ENCODE assay signal across 8 cellular contexts in genomic region chr17:74514632-74515035, GRCh38. TPM values are rescaled to one million over a fixed set of nuclear protein-coding genes. Genes with fewer than 3 reads are reported as not detected.
DNase-seq lines count a peak whose midpoint lies in the region; ATAC-seq and TF ChIP-seq lines count a peak whose summit lies in the region.
"Had no signal": no experiment of that assay in that cellular context is flagged by ENCODE, and none has a peak within 500 bp of the region (broad histone marks: within the 10 kb centered on the region; RNA-seq: fewer than 3 reads in every experiment).

No MANE protein-coding gene starts in this region.

- no peak for TF ChIP-seq POLR2A in heart left ventricle (IDR thresholded peaks at IDR 0.05)

- ATAC-seq in GM23338 (no peak), natural killer cell (peak; percentile 50 to 62 (median 62)), GM18511 (IDR thresholded peaks at IDR 0.05; ENCODE audit: unreplicated experiment) (no peak), heart left ventricle (no peak), GM21390 (IDR thresholded peaks at IDR 0.05; ENCODE audit: unreplicated experiment) (no peak)

- peak in 1 of 2 experiments; percentile 51 for DNase-seq in Caco-2
- DNase-seq in GM23338 (ENCODE audit: low spot score): no peak
- DNase-seq in natural killer cell: peak; percentile 78
- DNase-seq in heart left ventricle: no peak

- CTCF ChIA-PET in Caco-2 (lab: Charles Lee): no interaction called here

- no peaks in the 10 kb centered on the region for H3K79me2 ChIP-seq in GM23338 (replicated peaks; ENCODE audit: insufficient read depth)

- H3K36me3 Mint-ChIP-seq in Caco-2 (ENCODE audit: insufficient read depth, unreplicated experiment) (peaks cover 19% of the 10 kb centered on the region), GM23338 (ENCODE audit: low read depth) (peaks cover 18% of the 10 kb centered on the region; the same call in 2 of the 3 replicates), natural killer cell (peaks cover 8% of the 10 kb centered on the region)
- no peaks in the 10 kb centered on the region for H3K36me3 Mint-ChIP-seq in activated naive CD4-positive, alpha-beta T cell treated with anti-CD3 and anti-CD28 coated beads, Interleukin-2, amount 50 U/mL, for 24 hours

- H3K4me3 ChIP-seq in Caco-2 (ENCODE audit: low read depth, low read length): no peak overlapping the region
- no peak overlapping the region for H3K4me3 ChIP-seq in GM23338
- no peak overlapping the region for H3K4me3 ChIP-seq in heart left ventricle
- H3K4me3 ChIP-seq: right atrium auricular region had no signal

- 93 to 96% (median 94%) methylated on average over 8 of the region's 8 CpGs for WGBS in heart left ventricle, 4 donors

- peaks cover 16% of the 10 kb centered on the region for H3K9me3 Mint-ChIP-seq in Caco-2 (ENCODE audit: unreplicated experiment)
- peaks cover 43% of the 10 kb centered on the region for H3K9me3 Mint-ChIP-seq in GM23338
- H3K9me3 Mint-ChIP-seq in activated naive CD4-positive, alpha-beta T cell treated with anti-CD3 and anti-CD28 coated beads, Interleukin-2, amount 50 U/mL, for 24 hours: peaks cover 15% of the 10 kb centered on the region
- peaks cover 2 to 10% of the 10 kb centered on the region in 2 donors for H3K9me3 Mint-ChIP-seq in natural killer cell

- no peaks in the 10 kb centered on the region for H3K36me3 ChIP-seq in Caco-2 (ENCODE audit: control insufficient read depth, insufficient read depth, low read length)
- no peaks in the 10 kb centered on the region for H3K36me3 ChIP-seq in GM23338 (ENCODE audit: insufficient read depth)
- H3K36me3 ChIP-seq in heart left ventricle: no peaks in the 10 kb centered on the region
- H3K36me3 ChIP-seq: right atrium auricular region had no signal

- H3K27me3 ChIP-seq in Caco-2 (replicated peaks; ENCODE audit: control insufficient read depth, insufficient read depth, low read length) (no peaks in the 10 kb centered on the region; the same call in 1 of the 2 replicates), GM23338 (ENCODE audit: insufficient read depth) (0 out of 2 replicates have a peak, but pooled peaks cover 3% of the 10 kb centered on the region), heart left ventricle (peaks cover 0 to 2% (median 0%) of the 10 kb centered on the region in 9 donors)
- H3K27me3 ChIP-seq: right atrium auricular region had no signal

- H4K20me1 ChIP-seq in GM23338 (replicated peaks; ENCODE audit: insufficient read depth): no peaks in the 10 kb centered on the region

- H3K9me3 ChIP-seq in Caco-2 (peaks cover 17% of the 10 kb centered on the region), heart left ventricle (peaks cover 0 to 6% (median 0%) of the 10 kb centered on the region in 12 donors)
- H3K9me3 ChIP-seq: right atrium auricular region had no signal

- no TSS peak for BruUV-seq in Caco-2 (replicated peaks; lab: Mats Ljungman, UMichigan)

- TF ChIP-seq CTCF in Caco-2 (IDR thresholded peaks at IDR 0.05; ENCODE audit: insufficient read depth in 1 of 2, low read depth in 1 of 2, low read length in 1 of 2, severe bottlenecking in 1 of 2, unreplicated experiment in 1 of 2): no peak
- TF ChIP-seq CTCF in GM23338 (conservative IDR thresholded peaks at IDR 0.05; ENCODE audit: low read depth in 2 of 2): no peak
- no peak for TF ChIP-seq CTCF in natural killer cell (IDR thresholded peaks at IDR 0.05)
- no peak for TF ChIP-seq CTCF in heart left ventricle (IDR thresholded peaks at IDR 0.05)

- H3K27ac ChIP-seq in GM23338 (ENCODE audit: low read depth) (no peak overlapping the region), heart left ventricle (no peak overlapping the region)
- H3K27ac ChIP-seq: right atrium auricular region had no signal

- no peak overlapping the region for H3K4me2 ChIP-seq in GM23338

- H3K4me1 Mint-ChIP-seq in Caco-2 (ENCODE audit: low read depth, unreplicated experiment) (no peaks in the 10 kb centered on the region), GM23338 (no peaks in the 10 kb centered on the region), natural killer cell (peaks cover 16 to 18% of the 10 kb centered on the region in 2 donors)
- peaks cover 7% of the 10 kb centered on the region for H3K4me1 Mint-ChIP-seq in activated naive CD4-positive, alpha-beta T cell treated with anti-CD3 and anti-CD28 coated beads, Interleukin-2, amount 50 U/mL, for 24 hours

- H3K4me3 Mint-ChIP-seq in Caco-2 (ENCODE audit: unreplicated experiment): peak overlapping the region; percentile 53
- H3K4me3 Mint-ChIP-seq in GM23338: peak overlapping the region; percentile 3; the same call in 1 of the 3 replicates
- peak overlapping the region; percentile 31 for H3K4me3 Mint-ChIP-seq in activated naive CD4-positive, alpha-beta T cell treated with anti-CD3 and anti-CD28 coated beads, Interleukin-2, amount 50 U/mL, for 24 hours
- peak overlapping the region; percentile 82 for H3K4me3 Mint-ChIP-seq in natural killer cell

- no peaks in the 10 kb centered on the region for H3K4me1 ChIP-seq in Caco-2
- H3K4me1 ChIP-seq in GM23338 (ENCODE audit: insufficient read depth): no peaks in the 10 kb centered on the region
- H3K4me1 ChIP-seq in heart left ventricle: peaks cover 0 to 36% (median 0%) of the 10 kb centered on the region in 12 donors
- H3K4me1 ChIP-seq: right atrium auricular region had no signal

- H3K27ac Mint-ChIP-seq in Caco-2 (ENCODE audit: unreplicated experiment) (peak overlapping the region; percentile 90), GM23338 (peak overlapping the region; percentile 82), natural killer cell (peak overlapping the region; percentile 97)
- peak overlapping the region; percentile 95 for H3K27ac Mint-ChIP-seq in activated naive CD4-positive, alpha-beta T cell treated with anti-CD3 and anti-CD28 coated beads, Interleukin-2, amount 50 U/mL, for 24 hours

- H3K9me2 ChIP-seq in GM23338 (ENCODE audit: insufficient read depth): peaks cover 10% of the 10 kb centered on the region; the same call in 1 of the 2 replicates

- H2AFZ ChIP-seq in GM23338: no peak overlapping the region

- H3K27me3 Mint-ChIP-seq in Caco-2 (ENCODE audit: insufficient read depth, unreplicated experiment) (peaks cover 25% of the 10 kb centered on the region), GM23338 (ENCODE audit: insufficient read depth, low read depth, poor library complexity) (peaks cover 15% of the 10 kb centered on the region), natural killer cell (ENCODE audit: low read depth in 2 of 2) (peaks cover 8 to 10% of the 10 kb centered on the region in 2 donors)
- peaks cover 7% of the 10 kb centered on the region for H3K27me3 Mint-ChIP-seq in activated naive CD4-positive, alpha-beta T cell treated with anti-CD3 and anti-CD28 coated beads, Interleukin-2, amount 50 U/mL, for 24 hours

- H3F3A ChIP-seq in GM23338 (replicated peaks; ENCODE audit: low read depth): peaks cover 11% of the 10 kb centered on the region

- POLR2A ChIA-PET in Caco-2 (lab: Charles Lee): no interaction called here

- intact Hi-C loops in Caco-2 (cut with micrococcal nuclease; ENCODE audit: unreplicated experiment): no loop called here
- intact Hi-C loops in natural killer cell (cut with micrococcal nuclease): loop anchor here (2.0 kb wide), 1 partner anchor 18 kb away; no protein-coding TSS in a partner anchor
- intact Hi-C loops in heart left ventricle (cut with DNase I): no loop called here

RNA-seq across cellular contexts. Expression of gene CD300LB, which starts 16.6 kb away (rescaled TPM):
- total RNA-seq in Caco-2 (2022): not detected in 2 replicates
- total RNA-seq in GM23338 (2014; rRNA removed; shearing (Covaris generic)): not detected in 2 replicates
- polyA plus RNA-seq in GM23338 (2016; fragmentation: Nextera tagmentation; extraction: Ambion mirVana): not detected in 2 replicates
- 1 to 10 TPM; 2.0 to 4.9 (median 3.5) TPM for total RNA-seq in natural killer cell
- total RNA-seq in heart left ventricle: 1 to 10 TPM in 1 of 9 donors, under 1 TPM in 5, not detected in 3; 0.14 to 2.3 (median 0.21) TPM
- polyA plus RNA-seq in heart left ventricle: under 1 TPM in 1 of 2 donors, not detected in 1; 0.40 TPM

RNA-seq across cellular contexts. Expression of gene CD300C, which starts 31.3 kb away (rescaled TPM):
- not detected in 2 replicates for total RNA-seq in Caco-2 (2022)
- not detected in 2 replicates for total RNA-seq in GM23338 (2014; rRNA removed; shearing (Covaris generic))
- not detected in 2 replicates for polyA plus RNA-seq in GM23338 (2016; fragmentation: Nextera tagmentation; extraction: Ambion mirVana)
- total RNA-seq in natural killer cell: 1 to 10 TPM; 4.3 to 7.6 (median 6.9) TPM
- total RNA-seq in heart left ventricle: 1 to 10 TPM in 2 of 9 donors, under 1 TPM in 4, not detected in 3; 0.31 to 5.0 (median 0.61) TPM
- under 1 TPM; 0.11 to 0.94 TPM for polyA plus RNA-seq in heart left ventricle

RNA-seq across cellular contexts. Expression of gene CD300A, which starts 48.2 kb away (rescaled TPM):
- total RNA-seq in Caco-2 (2022): not detected in 2 replicates
- total RNA-seq in GM23338 (2014; rRNA removed; shearing (Covaris generic)): 0.45 and 0.70 TPM in 2 replicates
- 0.37 and 0.54 TPM in 2 replicates for polyA plus RNA-seq in GM23338 (2016; fragmentation: Nextera tagmentation; extraction: Ambion mirVana)
- 100 to 1,000 TPM; 287 to 370 (median 295) TPM for total RNA-seq in natural killer cell
- total RNA-seq in heart left ventricle: 10 to 100 TPM in 1 of 9 donors, 1 to 10 TPM in 6, under 1 TPM in 2; 0.64 to 23.2 (median 1.8) TPM
- 1 to 10 TPM in 1 of 2 donors, under 1 TPM in 1; 0.72 to 1.5 TPM for polyA plus RNA-seq in heart left ventricle

RNA-seq across cellular contexts. Expression of gene CD300H, which starts 52.7 kb away (rescaled TPM):
- not detected in 2 replicates for total RNA-seq in Caco-2 (2022)
- not detected in 2 replicates for total RNA-seq in GM23338 (2014; rRNA removed; shearing (Covaris generic))
- not detected in 2 replicates for polyA plus RNA-seq in GM23338 (2016; fragmentation: Nextera tagmentation; extraction: Ambion mirVana)
- 1 to 10 TPM in 1 of 3 donors, under 1 TPM in 1, not detected in 1; 0.90 to 9.3 TPM for total RNA-seq in natural killer cell
- total RNA-seq in heart left ventricle: 1 to 10 TPM in 1 of 9 donors, under 1 TPM in 2, not detected in 6; 0.60 to 1.5 (median 0.77) TPM
- polyA plus RNA-seq in heart left ventricle: under 1 TPM in 1 of 2 donors, not detected in 1; 0.30 TPM
- total RNA-seq: right atrium auricular region had no signal

Comparison
In these comparisons a context has a peak if more than half of its experiments do, and no peak if none do; other contexts are left out.
1. H3K4me3 Mint-ChIP-seq: peak in every context shown above with its lines; median percentile 82 in natural killer cell; 53 in Caco-2; 31 in activated naive CD4-positive, alpha-beta T cell treated with anti-CD3 and anti-CD28 coated beads, Interleukin-2, amount 50 U/mL, for 24 hours; 3 in GM23338.
2. ATAC-seq: peak in natural killer cell (3 of 3); none in GM23338 (single experiment), GM18511 (single experiment), heart left ventricle (0 of 4) and GM21390 (single experiment).
3. RNA of gene CD300A, which starts 48.2 kb away (total RNA-seq): 287 to 370 TPM in natural killer cell; 0.64 to 23.2 TPM in heart left ventricle, 0.45 to 0.70 TPM in GM23338 and not detected in Caco-2; every median in the first group is over 10 times any median in the second.
4. Peak in every context shown above with its lines, with median percentiles within 50 percentile points of each other: H3K27ac Mint-ChIP-seq.